8 cellular contexts compared by ENCODE assay signal in genomic region chr7:90596745-90597526, GRCh38. TPM values are rescaled to one million over a fixed set of nuclear protein-coding genes. Genes with fewer than 3 reads are reported as not detected.
DNase-seq lines count a peak whose midpoint lies in the region; ATAC-seq, FAIRE-seq and TF ChIP-seq lines count a peak whose summit lies in the region.

No MANE protein-coding gene starts in this region.

- TF ChIP-seq POLR2A in A549 (IDR thresholded peaks at IDR 0.05; ENCODE audit: low read length) (no peak), upper lobe of left lung (IDR thresholded peaks at IDR 0.05) (peak in 1 of 4 donors; percentile 15)

- FAIRE-seq in A549 (lab: Jason Lieb, UNC): no peak

- CTCF ChIA-PET in A549 (lab: Yijun Ruan, JAX): interaction anchor here (1.0 to 1.6 kb wide), 4 partner anchors 14 to 169 kb away, joined by 3 to 5 read pairs (median 4); no protein-coding TSS in a partner anchor

- TF ChIP-seq CTCF in A549 (IDR thresholded peaks at IDR 0.05): no peak
- TF ChIP-seq CTCF in GM12872 (IDR thresholded peaks at IDR 0.05; ENCODE audit: insufficient read depth, low read depth, low read length): peak; percentile 38; the same call in 2 of the 3 replicates
- TF ChIP-seq CTCF in choroid plexus epithelial cell (conservative IDR thresholded peaks at IDR 0.05; ENCODE audit: low read depth, low read length): no peak
- TF ChIP-seq CTCF in upper lobe of left lung (IDR thresholded peaks at IDR 0.05): no peak

- H3K4me2 ChIP-seq in A549: peak overlapping the region; percentile 100

- H3K27me3 ChIP-seq in upper lobe of left lung: no peaks in the 10 kb centered on the region

- H3K27ac ChIP-seq in A549: peak overlapping the region in 1 of 2 experiments; percentile 69; a peak in 3 of 6 replicates
- peak overlapping the region; percentile 87 to 97 (median 90) for H3K27ac ChIP-seq in upper lobe of left lung

- H3K4me1 ChIP-seq in A549: peaks cover 4% of the 10 kb centered on the region; the same call in 2 of the 3 replicates
- peaks cover 12 to 32% (median 18%) of the 10 kb centered on the region in 4 donors for H3K4me1 ChIP-seq in upper lobe of left lung

- no peak; a peak in 3 of 6 replicates for ATAC-seq in A549
- peak; percentile 20 for ATAC-seq in HG02623 (IDR thresholded peaks at IDR 0.05; ENCODE audit: unreplicated experiment)
- ATAC-seq in upper lobe of left lung (ENCODE audit: low FRiP score in 2 of 2): peak in 1 of 2 donors; percentile 21

- DNase-seq in A549 (ENCODE audit: low read depth in 1 of 2, low spot score in 1 of 2): no peak
- DNase-seq in NCI-H2171 treated with DMSO at 0.1 percent for 48 hours (lab: John Stamatoyannopoulos, UW): peak; percentile 47
- DNase-seq in choroid plexus epithelial cell (ENCODE audit: low read depth): peak; percentile 63
- DNase-seq in lung microvascular endothelial cell (ENCODE audit: low read depth in 2 of 2): peak; percentile 24 to 59
- DNase-seq in upper lobe of left lung: no peak
- no peak for DNase-seq in T1000 (lab: John Stamatoyannopoulos, UW)

- 8% methylated on average over 29 of the region's 41 CpGs for WGBS in A549 (ENCODE audit: missing lambda C conversion rate)
- 0 to 1% methylated on average over 12 to 37 of the region's 41 CpGs for WGBS in upper lobe of left lung, 2 donors

- no peaks in the 10 kb centered on the region for H3K36me3 ChIP-seq in upper lobe of left lung

- TF ChIP-seq RAD21 in A549 (conservative IDR thresholded peaks at IDR 0.05 in 1 of 2, IDR thresholded peaks at IDR 0.05 in 1 of 2): no peak

- peak overlapping the region; percentile 57 for H3K4me3 ChIP-seq in A549
- peak overlapping the region; percentile 78 for H3K4me3 ChIP-seq in choroid plexus epithelial cell (ENCODE audit: low read depth, low read length)
- H3K4me3 ChIP-seq in upper lobe of left lung: peak overlapping the region; percentile 79 to 88 (median 84)

- POLR2A ChIA-PET in A549 (lab: Yijun Ruan, JAX): no interaction called here

- H3K9me3 ChIP-seq in A549 (no peaks in the 10 kb centered on the region), upper lobe of left lung (no peaks in the 10 kb centered on the region)

- TF ChIP-seq EP300 in A549 (IDR thresholded peaks at IDR 0.05) (no peak), upper lobe of left lung (IDR thresholded peaks at IDR 0.05) (no peak)

TF ChIP-seq in A549, 52 proteins besides CTCF, POLR2A, EP300 and RAD21:
- TF ChIP-seq NFE2L2 (conservative IDR thresholded peaks at IDR 0.05; ENCODE audit: low read length): no peak
- no peak for TF ChIP-seq EHMT2 (IDR thresholded peaks at IDR 0.05; ENCODE audit: low read depth)
- TF ChIP-seq NPAS2 (CRISPR knock-in tag; IDR thresholded peaks at IDR 0.05; ENCODE audit: borderline replicate concordance): no peak
- TF ChIP-seq, protein P1, sequence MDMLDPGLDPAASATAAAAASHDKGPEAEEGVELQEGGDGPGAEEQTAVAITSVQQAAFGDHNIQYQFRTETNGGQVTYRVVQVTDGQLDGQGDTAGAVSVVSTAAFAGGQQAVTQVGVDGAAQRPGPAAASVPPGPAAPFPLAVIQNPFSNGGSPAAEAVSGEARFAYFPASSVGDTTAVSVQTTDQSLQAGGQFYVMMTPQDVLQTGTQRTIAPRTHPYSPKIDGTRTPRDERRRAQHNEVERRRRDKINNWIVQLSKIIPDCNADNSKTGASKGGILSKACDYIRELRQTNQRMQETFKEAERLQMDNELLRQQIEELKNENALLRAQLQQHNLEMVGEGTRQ (IDR thresholded peaks at IDR 0.05): no peak
- no peak for TF ChIP-seq POLR2AphosphoS2 (conservative IDR thresholded peaks at IDR 0.05; ENCODE audit: low read length)
- TF ChIP-seq HMGXB4 (CRISPR knock-in tag; IDR thresholded peaks at IDR 0.05; ENCODE audit: borderline replicate concordance): no peak
- no peak for TF ChIP-seq ZFP36 (IDR thresholded peaks at IDR 0.05; ENCODE audit: borderline replicate concordance, partially characterized antibody)
- no peak for TF ChIP-seq TP53 (CRISPR knock-in tag; IDR thresholded peaks at IDR 0.05)
- TF ChIP-seq ZNF302 (CRISPR knock-in tag; IDR thresholded peaks at IDR 0.05): no peak
- TF ChIP-seq PHF8 (IDR thresholded peaks at IDR 0.05; ENCODE audit: borderline replicate concordance, low read depth): no peak
- TF ChIP-seq MAZ (IDR thresholded peaks at IDR 0.05; ENCODE audit: borderline replicate concordance, low read depth, low read length): no peak
- no peak for TF ChIP-seq PBX3 (IDR thresholded peaks at IDR 0.05)
- no peak for TF ChIP-seq BHLHE40 (IDR thresholded peaks at IDR 0.05; ENCODE audit: low read depth, low read length)
- TF ChIP-seq NR3C1 (IDR thresholded peaks at IDR 0.05): no peak
- no peak for TF ChIP-seq ZSCAN20 (CRISPR knock-in tag; IDR thresholded peaks at IDR 0.05)

RNA-seq across cellular contexts. Expression of gene CDK14, which starts 0.8 kb away (rescaled TPM):
- polyA plus RNA-seq in A549 (2011; rRNA removed) (0.16 and 0.21 TPM in 2 replicates), A549 (2017; fragmentation: RNase III; extraction: RNeasy Plus Mini Kit Qiagen cat#74134 plus additional on column Dnase treatment) (0.07 to 0.23 TPM (median 0.08 TPM) in 3 replicates)
- polyA plus RNA-seq in A549 (2012; cell fraction: cytosol; rRNA removed): 0.04 and 0.11 TPM in 2 replicates
- polyA plus RNA-seq in A549 (2012; cell fraction: nucleus; rRNA removed): 0.05 TPM in 1 of 2 replicates, not detected in the other
- polyA minus RNA-seq in A549 (2011; rRNA and poly(A)+ RNA removed): 0.29 and 0.39 TPM in 2 replicates
- total RNA-seq in lung microvascular endothelial cell (1.6 and 3.5 TPM in 2 replicates), upper lobe of left lung (10 to 100 TPM; 21.7 to 53.4 (median 37.1) TPM)

Comparison
In these comparisons a context has a peak if more than half of its experiments do, and no peak if none do; other contexts are left out.
1. DNase-seq: peak in NCI-H2171 treated with DMSO at 0.1 percent for 48 hours (single experiment), choroid plexus epithelial cell (single experiment) and lung microvascular endothelial cell (2 of 2); none in A549 (0 of 2), upper lobe of left lung (0 of 2) and T1000 (single experiment).
2. Peak in every context shown above with its lines, with median percentiles within 50 percentile points of each other: H3K4me3 ChIP-seq.